25 cellular contexts compared by ENCODE assay signal in genomic region chr14:38187475-38187874, GRCh38. TPM values are rescaled to one million over a fixed set of nuclear protein-coding genes. Genes with fewer than 3 reads are reported as not detected.
DNase-seq lines count a peak whose midpoint lies in the region; ATAC-seq, FAIRE-seq and TF ChIP-seq lines count a peak whose summit lies in the region.
"Had no signal": no experiment of that assay in that cellular context is flagged by ENCODE, and none has a peak within 500 bp of the region (broad histone marks: within the 10 kb centered on the region; RNA-seq: fewer than 3 reads in every experiment).

No MANE protein-coding gene starts in this region.

- DNase-seq in HCT116 (ENCODE audit: low read depth, low spot score) (no peak), PC-9 (peak; percentile 34 to 68), epithelial cell of esophagus (ENCODE audit: low read depth) (peak; percentile 7), stomach (peak; percentile 39), NCI-H2171 (lab: John Stamatoyannopoulos, UW) (no peak), H54 (ENCODE audit: insufficient read length, low spot score) (no peak)
- DNase-seq: BE2C; CD4-positive, CD25-positive, alpha-beta regulatory T cell; DND-41; GOT3; HFFc6; KBM-7; NCI-H1092 treated with DMSO at 0.1 percent for 48 hours; NCI-H1436 treated with DMSO at 0.1 percent for 48 hours; NCI-H1930; NCI-H226; NCI-H510A treated with DMSO at 0.1 percent for 48 hours; NCI-H774; NK-92 treated with Interleukin-12 subunit alpha and Interleukin-12 subunit beta, amount 100 ng/mL, for 24 hours; Right ventricle myocardium superior had no signal

- BruUV-seq in HCT116 (replicated peaks; lab: Mats Ljungman, UMichigan) = no TSS peak
- BruUV-seq in PC-9 (replicated peaks; lab: Mats Ljungman, UMichigan) = no TSS peak

- H3K27ac ChIP-seq in HCT116 (ENCODE audit: low read depth, low read length) = no peak overlapping the region
- no peak overlapping the region for H3K27ac ChIP-seq in PC-9
- H3K27ac ChIP-seq in stomach = no peak overlapping the region
- H3K27ac ChIP-seq: HL-60 had no signal

- H3F3A ChIP-seq in PC-9 (ENCODE audit: insufficient read depth, low read depth) = peaks cover 6% of the 10 kb centered on the region; the same call in 1 of the 2 replicates

- no peaks in the 10 kb centered on the region for H3K36me3 ChIP-seq in HCT116 (ENCODE audit: control insufficient read depth in 1 of 2, insufficient read depth in 2 of 2, low read length in 2 of 2)
- no peaks in the 10 kb centered on the region for H3K36me3 ChIP-seq in PC-9 (ENCODE audit: low read depth)
- no peaks in the 10 kb centered on the region for H3K36me3 ChIP-seq in stomach
- H3K36me3 ChIP-seq: BE2C had no signal

- TF ChIP-seq POLR2A in HCT116 (IDR thresholded peaks at IDR 0.05; ENCODE audit: borderline replicate concordance, extremely low read depth, insufficient read depth, insufficient read length) = no peak
- TF ChIP-seq POLR2A in stomach (IDR thresholded peaks at IDR 0.05) = no peak
- no peak for TF ChIP-seq POLR2A in H54 (IDR thresholded peaks at IDR 0.05; ENCODE audit: low read depth, low read length)

- H3K4me1 ChIP-seq in HCT116 (ENCODE audit: control insufficient read depth in 1 of 2, insufficient read depth in 2 of 2, low read length in 2 of 2) = no peaks in the 10 kb centered on the region
- H3K4me1 ChIP-seq in PC-9 (replicated peaks; ENCODE audit: insufficient read depth) = peaks cover 16% of the 10 kb centered on the region
- peaks cover 0 to 5% (median 0%) of the 10 kb centered on the region in 4 donors for H3K4me1 ChIP-seq in stomach
- H3K4me1 ChIP-seq: BE2C had no signal

- H3K79me2 ChIP-seq in HCT116 (ENCODE audit: insufficient read depth, low read length) (no peaks in the 10 kb centered on the region), PC-9 (ENCODE audit: low read depth) (no peaks in the 10 kb centered on the region)

- H3K9ac ChIP-seq in HCT116 (ENCODE audit: low read length) = no peak overlapping the region

- 51 to 63% (median 54%) methylated on average over 2 of the region's 2 CpGs for WGBS in stomach, 5 donors

- CTCF ChIA-PET in HCT116 (lab: Charles Lee) (no interaction called here), PC-9 (lab: Charles Lee) (no interaction called here)

- no peak for FAIRE-seq in H54 (lab: Jason Lieb, UNC)
- FAIRE-seq: GM12878, RCC 7860 had no signal

- TF ChIP-seq EP300 in stomach (IDR thresholded peaks at IDR 0.05) = no peak

- ATAC-seq in HCT116 (no peak), GM18502 (IDR thresholded peaks at IDR 0.05; ENCODE audit: poor library complexity, unreplicated experiment) (no peak)
- ATAC-seq: GM12878 had no signal

- H3K4me3 ChIP-seq in HCT116 (replicated peaks in 1 of 2; ENCODE audit: low read depth in 1 of 2, low read length in 2 of 2) (no peak overlapping the region), PC-9 (no peak overlapping the region), epithelial cell of esophagus (ENCODE audit: low read length) (no peak overlapping the region), stomach (no peak overlapping the region)
- H3K4me3 ChIP-seq: GM12878 had no signal

- H4K20me1 ChIP-seq in HCT116 (ENCODE audit: insufficient read depth) = no peaks in the 10 kb centered on the region
- no peaks in the 10 kb centered on the region for H4K20me1 ChIP-seq in PC-9 (ENCODE audit: insufficient read depth)

- TF ChIP-seq CTCF in HCT116 (IDR thresholded peaks at IDR 0.05 in 2 of 3, conservative IDR thresholded peaks at IDR 0.05 in 1 of 3; ENCODE audit: borderline replicate concordance in 1 of 3, insufficient read depth in 1 of 3, low read depth in 2 of 3, low read length in 2 of 3) (no peak), PC-9 (conservative IDR thresholded peaks at IDR 0.05) (no peak), epithelial cell of esophagus (IDR thresholded peaks at IDR 0.05; ENCODE audit: insufficient read depth, low read depth, low read length, missing control alignments) (no peak), stomach (IDR thresholded peaks at IDR 0.05) (no peak)

- H3K9me3 ChIP-seq in HCT116 (ENCODE audit: control insufficient read depth in 1 of 2, insufficient read depth in 1 of 2, low read depth in 1 of 2, low read length in 2 of 2) (peaks cover 0 to 5% of the 10 kb centered on the region in 2 experiments; a peak in 1 of 4 replicates), PC-9 (ENCODE audit: insufficient read depth, low read depth) (no peaks in the 10 kb centered on the region), stomach (no peaks in the 10 kb centered on the region)
- H3K9me3 ChIP-seq: BE2C had no signal

- POLR2A ChIA-PET in HCT116 (lab: Charles Lee) = no interaction called here
- POLR2A ChIA-PET in PC-9 (lab: Charles Lee; ENCODE audit: unreplicated experiment) = no interaction called here

- H2AFZ ChIP-seq in HCT116 (ENCODE audit: low read depth, low read length, poor library complexity, severe bottlenecking) (no peak overlapping the region), PC-9 (no peak overlapping the region)

- H3K9me2 ChIP-seq in HCT116 (ENCODE audit: insufficient read depth) (no peaks in the 10 kb centered on the region), PC-9 (ENCODE audit: insufficient read depth) (no peaks in the 10 kb centered on the region)

- H3K27me3 ChIP-seq in HCT116 (ENCODE audit: insufficient read depth, low read length) (no peaks in the 10 kb centered on the region), PC-9 (ENCODE audit: insufficient read depth, low read depth) (no peaks in the 10 kb centered on the region), stomach (no peaks in the 10 kb centered on the region)
- H3K27me3 ChIP-seq: BE2C had no signal

- no peak for TF ChIP-seq RAD21 in HCT116 (IDR thresholded peaks at IDR 0.05; ENCODE audit: low read depth)

- intact Hi-C loops in HCT116 (cut with micrococcal nuclease) = no loop called here
- intact Hi-C loops in PC-9 (cut with micrococcal nuclease; ENCODE audit: unreplicated experiment) = no loop called here
- intact Hi-C loops in stomach (cut with DNase I; ENCODE audit: low total_unique reads) = no loop called here

- RAD21 ChIA-PET in HCT116 (lab: Charles Lee; ENCODE audit: low non-redundant PET in 1 of 2, low total read pairs in 2 of 2, uncharacterized antibody in 2 of 2, unreplicated experiment in 2 of 2) = no interaction called here

- H3K4me2 ChIP-seq in HCT116 (ENCODE audit: low read length) (no peak overlapping the region), PC-9 (no peak overlapping the region)

TF ChIP-seq in HCT116, 20 proteins besides CTCF, POLR2A, EP300 and RAD21:
- TF ChIP-seq TCF7L2 (IDR thresholded peaks at IDR 0.05; ENCODE audit: borderline replicate concordance, extremely low read depth, insufficient read depth, insufficient read length) (peak; percentile 43), ELF1 (IDR thresholded peaks at IDR 0.05; ENCODE audit: borderline replicate concordance, low read depth) (no peak)

RNA-seq across cellular contexts. Expression of gene SSTR1, which starts 20.2 kb away (rescaled TPM):
- total RNA-seq in HCT116 (2021; ENCODE audit: unreplicated experiment) (not detected), PC-9 (2021) (0.50 TPM in 2 replicates), stomach (10 to 100 TPM in 4 of 5 donors, 1 to 10 TPM in 1; 1.2 to 26.1 (median 15.6) TPM)
- not detected in 2 replicates for polyA plus RNA-seq in HCT116 (2012)
- polyA plus RNA-seq in stomach = 10 to 100 TPM in 1 of 3 donors, 1 to 10 TPM in 2; 1.1 to 11.9 (median 4.2) TPM
- total RNA-seq: CD4-positive, CD25-positive, alpha-beta regulatory T cell; GM12878; SK-MEL-5 had no signal
- polyA plus RNA-seq: CD4-positive, CD25-positive, alpha-beta regulatory T cell had no signal

Comparison
In these comparisons a context has a peak if more than half of its experiments do, and no peak if none do; other contexts are left out.
1. DNase-seq: peak in PC-9 (2 of 2), epithelial cell of esophagus (single experiment) and stomach (single experiment); none in HCT116 (single experiment), NCI-H2171 (single experiment) and H54 (single experiment).